In genomic region chr1:223547316-223548114, GRCh38 we compare ENCODE assay signal across 14 cellular contexts.
A peak's percentile ranks its signal among the peaks of the same experiment; 100 is the strongest.
DNase-seq lines count a peak whose midpoint lies in the region; ATAC-seq and TF ChIP-seq lines count a peak whose summit lies in the region.
"Had no signal": no experiment of that assay in that cellular context is flagged by ENCODE, and none has a peak within 500 bp of the region (broad histone marks: within the 10 kb centered on the region; RNA-seq: fewer than 3 reads in every experiment).

No MANE protein-coding gene starts in this region.

- H3K9me3 Mint-ChIP-seq in stimulated activated memory B cell treated with anti-CD40 and anti-IgM and Interleukin-4, amounts not matched to agents 10 μg/mL and 1 μg/mL and 100 μg/mL, for 72 hours, result peaks cover 10% of the 10 kb centered on the region
- H3K9me3 Mint-ChIP-seq in HFFc6, result no peaks in the 10 kb centered on the region
- peaks cover 4% of the 10 kb centered on the region for H3K9me3 Mint-ChIP-seq in T-helper 2 cell treated with Interferon-gamma antibody and Interleukin-4, amounts not matched to agents 5 μg/mL and 100 μg/mL, for 36 hours
- H3K9me3 Mint-ChIP-seq: GM23338, H9 had no signal

- H3K9me3 ChIP-seq in HEK293 (ENCODE audit: control insufficient read depth, insufficient read depth, low read depth, low read length) (no peaks in the 10 kb centered on the region), psoas muscle (no peaks in the 10 kb centered on the region)
- H3K9me3 ChIP-seq: Caco-2 had no signal

- no peaks in the 10 kb centered on the region for H3K27me3 ChIP-seq in psoas muscle (ENCODE audit: insufficient read depth in 3 of 3, low read length in 2 of 3)

- H3K36me3 ChIP-seq in HEK293 (ENCODE audit: control insufficient read depth in 2 of 2, insufficient read depth in 1 of 2, low read length in 2 of 2), result no peaks in the 10 kb centered on the region
- H3K36me3 ChIP-seq in psoas muscle (ENCODE audit: insufficient read depth in 1 of 2, low read depth in 1 of 2), result no peaks in the 10 kb centered on the region

- 56 to 63% (median 62%) methylated on average over 7 of the region's 7 CpGs for WGBS in psoas muscle, 3 donors

- H3K4me3 Mint-ChIP-seq in stimulated activated memory B cell treated with anti-CD40 and anti-IgM and Interleukin-4, amounts not matched to agents 10 μg/mL and 1 μg/mL and 100 μg/mL, for 72 hours, result no peak overlapping the region
- no peak overlapping the region for H3K4me3 Mint-ChIP-seq in HFFc6
- H3K4me3 Mint-ChIP-seq in T-helper 2 cell treated with Interferon-gamma antibody and Interleukin-4, amounts not matched to agents 5 μg/mL and 100 μg/mL, for 36 hours, result no peak overlapping the region
- H3K4me3 Mint-ChIP-seq: CD4-positive, alpha-beta memory T cell; GM23338; H9 had no signal

- H3K27ac ChIP-seq in HEK293 (ENCODE audit: extremely low read depth, low read depth, low read length), result no peak overlapping the region
- H3K27ac ChIP-seq in psoas muscle, result no peak overlapping the region

- H3K27me3 Mint-ChIP-seq in stimulated activated memory B cell treated with anti-CD40 and anti-IgM and Interleukin-4, amounts not matched to agents 10 μg/mL and 1 μg/mL and 100 μg/mL, for 72 hours, result peaks cover 29% of the 10 kb centered on the region
- H3K27me3 Mint-ChIP-seq in HFFc6 (ENCODE audit: insufficient read depth), result peaks cover 36% of the 10 kb centered on the region
- H3K27me3 Mint-ChIP-seq in T-helper 2 cell treated with Interferon-gamma antibody and Interleukin-4, amounts not matched to agents 5 μg/mL and 100 μg/mL, for 36 hours (ENCODE audit: low read depth), result peaks cover 10% of the 10 kb centered on the region

- no peak overlapping the region for H3K27ac Mint-ChIP-seq in stimulated activated memory B cell treated with anti-CD40 and anti-IgM and Interleukin-4, amounts not matched to agents 10 μg/mL and 1 μg/mL and 100 μg/mL, for 72 hours
- no peak overlapping the region for H3K27ac Mint-ChIP-seq in HFFc6
- H3K27ac Mint-ChIP-seq in T-helper 2 cell treated with Interferon-gamma antibody and Interleukin-4, amounts not matched to agents 5 μg/mL and 100 μg/mL, for 36 hours, result no peak overlapping the region
- H3K27ac Mint-ChIP-seq: CD4-positive, alpha-beta memory T cell; GM23338; H9 had no signal

- H3K4me3 ChIP-seq in GM12865 (ENCODE audit: low read depth, low read length), result no peak overlapping the region
- H3K4me3 ChIP-seq in HEK293 (ENCODE audit: low read depth, low read length), result no peak overlapping the region
- H3K4me3 ChIP-seq in psoas muscle, result no peak overlapping the region
- H3K4me3 ChIP-seq: GM23338 had no signal

- TF ChIP-seq CTCF in GM12865 (IDR thresholded peaks at IDR 0.05; ENCODE audit: insufficient read depth, low read depth, low read length, missing control alignments), result no peak
- TF ChIP-seq CTCF in HEK293 (tag by site-specific recombination; IDR thresholded peaks at IDR 0.05), result no peak
- TF ChIP-seq CTCF in psoas muscle (IDR thresholded peaks at IDR 0.05), result no peak
- no peak for TF ChIP-seq CTCF in HFFc6 (IDR thresholded peaks at IDR 0.05)

- CTCF ChIA-PET in HEK293 (lab: Yijun Ruan, JAX), result interaction anchor here (0.6 to 1.4 kb wide), 3 partner anchors 10 to 81 kb away, joined by 4 to 6 read pairs (median 5); no protein-coding TSS in a partner anchor

- ATAC-seq in psoas muscle, result peak in 3 of 4 donors; percentile 64 to 81 (median 64)
- ATAC-seq in stimulated activated memory B cell treated with anti-CD40 and anti-IgM and Interleukin-4, amounts not matched to agents 10 μg/mL and 1 μg/mL and 100 μg/mL, for 72 hours, result peak; percentile 46
- ATAC-seq: GM23338, HCT116 had no signal

- peaks cover 18% of the 10 kb centered on the region for H3K4me1 Mint-ChIP-seq in stimulated activated memory B cell treated with anti-CD40 and anti-IgM and Interleukin-4, amounts not matched to agents 10 μg/mL and 1 μg/mL and 100 μg/mL, for 72 hours
- H3K4me1 Mint-ChIP-seq in HFFc6 (ENCODE audit: low read depth), result no peaks in the 10 kb centered on the region
- no peaks in the 10 kb centered on the region for H3K4me1 Mint-ChIP-seq in T-helper 2 cell treated with Interferon-gamma antibody and Interleukin-4, amounts not matched to agents 5 μg/mL and 100 μg/mL, for 36 hours (ENCODE audit: low read depth)

- peaks cover 6% of the 10 kb centered on the region for H3K36me3 Mint-ChIP-seq in stimulated activated memory B cell treated with anti-CD40 and anti-IgM and Interleukin-4, amounts not matched to agents 10 μg/mL and 1 μg/mL and 100 μg/mL, for 72 hours
- H3K36me3 Mint-ChIP-seq in HFFc6 (ENCODE audit: low read depth), result no peaks in the 10 kb centered on the region
- no peaks in the 10 kb centered on the region for H3K36me3 Mint-ChIP-seq in T-helper 2 cell treated with Interferon-gamma antibody and Interleukin-4, amounts not matched to agents 5 μg/mL and 100 μg/mL, for 36 hours (ENCODE audit: low read depth)
- H3K36me3 Mint-ChIP-seq: CD4-positive, alpha-beta memory T cell had no signal

- intact Hi-C loops in psoas muscle (cut with DNase I), result no loop called here

- DNase-seq in GM12865 (ENCODE audit: low read depth), result peak; percentile 27
- no peak for DNase-seq in psoas muscle
- no peak for DNase-seq in HFFc6
- DNase-seq in T-helper 2 cell treated with Interferon-gamma antibody and Interleukin-4, amounts not matched to agents 5 μg/mL and 100 μg/mL, for 36 hours (ENCODE audit: low spot score), result no peak
- DNase-seq: C1 segment of cervical spinal cord; Caco-2; CD4-positive, alpha-beta memory T cell; DMS153; DND-41; H9 had no signal

- POLR2A ChIA-PET in HEK293 (lab: Yijun Ruan, JAX), result no interaction called here

- H3K4me1 ChIP-seq in HEK293 (ENCODE audit: control insufficient read depth, insufficient read depth, low read length) (peaks cover 9% of the 10 kb centered on the region), psoas muscle (no peaks in the 10 kb centered on the region)
- H3K4me1 ChIP-seq: Caco-2 had no signal

TF ChIP-seq in HEK293, 187 proteins besides CTCF, POLR2A, EP300 and RAD21:
- TF ChIP-seq ZNF660 (tag by site-specific recombination; IDR thresholded peaks at IDR 0.05) (0 out of 2 replicates have a peak, but pooled peaks have one; percentile 58), ZNF280D (tag by site-specific recombination; IDR thresholded peaks at IDR 0.05) (no peak)
